In the genomic region with DNA sequence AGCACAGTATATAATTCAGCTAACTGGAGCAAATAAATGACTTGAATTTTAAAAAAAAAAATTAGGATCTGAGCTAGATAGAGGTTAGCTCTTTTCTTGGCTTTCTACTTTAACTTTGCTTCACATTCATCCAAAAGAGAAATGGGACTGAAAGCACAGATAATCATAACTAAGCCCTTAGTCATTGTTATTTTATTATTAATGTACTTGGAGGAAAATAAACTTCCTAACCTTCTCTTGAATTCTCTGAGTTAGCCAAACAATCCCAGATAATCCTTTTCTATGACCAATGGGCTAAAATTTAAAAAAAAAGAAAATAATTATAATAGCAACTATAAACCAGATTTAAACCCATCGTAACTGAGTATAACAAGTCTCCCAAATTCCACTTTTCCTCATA, we compare ENCODE assay signal across 12 cellular contexts. TPM values are rescaled to one million over a fixed set of nuclear protein-coding genes. Genes with fewer than 3 reads are reported as not detected.
DNase-seq lines count a peak whose midpoint lies in the region; ATAC-seq and TF ChIP-seq lines count a peak whose summit lies in the region.
"Had no signal": no experiment of that assay in that cellular context is flagged by ENCODE, and none has a peak within 500 bp of the region (broad histone marks: within the 10 kb centered on the region; RNA-seq: fewer than 3 reads in every experiment).

No MANE protein-coding gene starts in this region.

- in situ Hi-C loops in GM23248 (cut with MboI) = no loop called here

- H3K9me3 ChIP-seq in GM23248 (ENCODE audit: low read depth) (no peaks in the 10 kb centered on the region), SK-N-SH (no peaks in the 10 kb centered on the region), fibroblast of lung (ENCODE audit: control insufficient read depth, insufficient read depth, low read depth, low read length) (no peaks in the 10 kb centered on the region), thyroid gland (no peaks in the 10 kb centered on the region), sigmoid colon (no peaks in the 10 kb centered on the region)

- ATAC-seq in GM19452 (IDR thresholded peaks at IDR 0.05; ENCODE audit: unreplicated experiment) = no peak

- TF ChIP-seq CTCF in SK-N-SH (IDR thresholded peaks at IDR 0.05) = no peak
- TF ChIP-seq CTCF in fibroblast of lung (conservative IDR thresholded peaks at IDR 0.05 in 1 of 2, IDR thresholded peaks at IDR 0.05 in 1 of 2; ENCODE audit: low read depth in 1 of 2, low read length in 2 of 2) = no peak
- TF ChIP-seq CTCF in thyroid gland (IDR thresholded peaks at IDR 0.05) = no peak
- no peak for TF ChIP-seq CTCF in sigmoid colon (IDR thresholded peaks at IDR 0.05)

- intact Hi-C loops in thyroid gland (cut with DNase I) = no loop called here
- intact Hi-C loops in sigmoid colon (cut with DNase I) = no loop called here

- TF ChIP-seq POLR2A in thyroid gland (IDR thresholded peaks at IDR 0.05) (no peak), sigmoid colon (IDR thresholded peaks at IDR 0.05) (no peak)

- CTCF ChIA-PET in SK-N-SH (lab: Yijun Ruan, JAX) = interaction anchor here (0.9 kb wide), 1 partner anchor 107 kb away, joined by 3 read pairs; no protein-coding TSS in a partner anchor

- H3K79me2 ChIP-seq in GM23248 (ENCODE audit: insufficient read depth) = no peaks in the 10 kb centered on the region
- no peaks in the 10 kb centered on the region for H3K79me2 ChIP-seq in SK-N-SH (ENCODE audit: insufficient read depth)
- no peaks in the 10 kb centered on the region for H3K79me2 ChIP-seq in fibroblast of lung (ENCODE audit: control insufficient read depth, insufficient read depth, low read length)

- POLR2A ChIA-PET in SK-N-SH (lab: Yijun Ruan, JAX) = no interaction called here

- TF ChIP-seq EP300 in SK-N-SH (IDR thresholded peaks at IDR 0.05; ENCODE audit: borderline replicate concordance in 1 of 2, low read depth in 1 of 2, low read length in 1 of 2) (no peak), sigmoid colon (IDR thresholded peaks at IDR 0.05) (no peak)

- H3K9me2 ChIP-seq in GM23248 (ENCODE audit: insufficient read depth) (no peaks in the 10 kb centered on the region), SK-N-SH (no peaks in the 10 kb centered on the region)

- H3K4me3 ChIP-seq in GM23248 (no peak overlapping the region), SK-N-SH (ENCODE audit: low read depth in 2 of 2, low read length in 1 of 2) (no peak overlapping the region), fibroblast of lung (replicated peaks in 1 of 4; ENCODE audit: control extremely low read depth in 1 of 4, insufficient read depth in 1 of 4, low read depth in 3 of 4, low read length in 4 of 4) (no peak overlapping the region), thyroid gland (replicated peaks in 1 of 3) (no peak overlapping the region), sigmoid colon (no peak overlapping the region)

- H3K4me2 ChIP-seq in GM23248 (ENCODE audit: unreplicated experiment) (no peak overlapping the region), SK-N-SH (peak overlapping the region; percentile 17; the same call in 1 of the 2 replicates), fibroblast of lung (ENCODE audit: extremely low read depth, insufficient read depth, low read length) (no peak overlapping the region)

- H3K27me3 ChIP-seq in GM23248 (replicated peaks; ENCODE audit: insufficient read depth) = no peaks in the 10 kb centered on the region
- H3K27me3 ChIP-seq in SK-N-SH (ENCODE audit: insufficient read depth) = no peaks in the 10 kb centered on the region
- H3K27me3 ChIP-seq in fibroblast of lung (ENCODE audit: control insufficient read depth, insufficient read depth, low read length) = no peaks in the 10 kb centered on the region
- H3K27me3 ChIP-seq in thyroid gland = no peaks in the 10 kb centered on the region
- H3K27me3 ChIP-seq in sigmoid colon = no peaks in the 10 kb centered on the region

- WGBS in GM23248 (ENCODE audit: low coverage in 1 of 2, low lambda C conversion rate in 2 of 2, missing lambda C conversion rate in 2 of 2), 2 experiments = 75 to 76% methylated on average over 1 of the region's 1 CpG
- WGBS in SK-N-SH (ENCODE audit: low lambda C conversion rate) = 72% methylated on average over 1 of the region's 1 CpG
- WGBS in thyroid gland, 2 donors = 62 to 78% methylated on average over 1 of the region's 1 CpG
- 32 to 84% methylated on average over 1 of the region's 1 CpG for WGBS in sigmoid colon, 2 donors

- no peak for TF ChIP-seq RAD21 in SK-N-SH (IDR thresholded peaks at IDR 0.05; ENCODE audit: low read length)

- H3K27ac ChIP-seq in GM23248 = no peak overlapping the region
- H3K27ac ChIP-seq in SK-N-SH (ENCODE audit: low read depth in 2 of 2, low read length in 1 of 2) = peak overlapping the region in 1 of 2 experiments; percentile 71; a peak in 2 of 4 replicates
- H3K27ac ChIP-seq in fibroblast of lung (ENCODE audit: insufficient read depth, low read length) = no peak overlapping the region
- peak overlapping the region; percentile 34 to 86 (median 68) for H3K27ac ChIP-seq in thyroid gland
- H3K27ac ChIP-seq in sigmoid colon = no peak overlapping the region

- H2AFZ ChIP-seq in GM23248 (no peak overlapping the region), SK-N-SH (ENCODE audit: low read depth) (no peak overlapping the region; the same call in 1 of the 2 replicates), fibroblast of lung (ENCODE audit: low read length) (no peak overlapping the region)

- no peaks in the 10 kb centered on the region for H3F3A ChIP-seq in GM23248 (ENCODE audit: insufficient read depth)
- peaks cover 10% of the 10 kb centered on the region for H3F3A ChIP-seq in SK-N-SH (replicated peaks; ENCODE audit: insufficient read depth)

- H3K9ac ChIP-seq in GM23248 = no peak overlapping the region
- H3K9ac ChIP-seq in SK-N-SH = peak overlapping the region; percentile 17; the same call in 1 of the 2 replicates
- no peak overlapping the region for H3K9ac ChIP-seq in fibroblast of lung (ENCODE audit: insufficient read depth, low read length)

- H3K4me1 ChIP-seq in GM23248 (ENCODE audit: insufficient read depth) = peaks cover 10% of the 10 kb centered on the region
- peaks cover 0 to 13% of the 10 kb centered on the region in 2 experiments; a peak in 1 of 4 replicates for H3K4me1 ChIP-seq in SK-N-SH (ENCODE audit: control insufficient read depth in 1 of 2, insufficient read depth in 2 of 2, low read depth in 1 of 2, low read length in 1 of 2)
- H3K4me1 ChIP-seq in fibroblast of lung (ENCODE audit: control insufficient read depth, extremely low read depth, insufficient read depth, low read length) = no peaks in the 10 kb centered on the region
- H3K4me1 ChIP-seq in thyroid gland = peaks cover 7 to 17% of the 10 kb centered on the region in 2 donors
- H3K4me1 ChIP-seq in sigmoid colon = no peaks in the 10 kb centered on the region

- DNase-seq in GM23248 = peak; percentile 22
- DNase-seq in SK-N-SH = no peak
- peak; percentile 22 to 60 for DNase-seq in fibroblast of lung (ENCODE audit: low read depth in 2 of 2)
- DNase-seq in thyroid gland = no peak
- no peak for DNase-seq in sigmoid colon
- DNase-seq in HPDE6-E6E7 (ENCODE audit: extremely low spot score) = no peak
- DNase-seq: C1 segment of cervical spinal cord, COR-L47, NCI-H1930, NCI-H2171 treated with DMSO at 0.1 percent for 48 hours, SW 1271 had no signal

- H4K20me1 ChIP-seq in GM23248 (ENCODE audit: insufficient read depth) (no peaks in the 10 kb centered on the region), SK-N-SH (ENCODE audit: insufficient read depth) (no peaks in the 10 kb centered on the region), fibroblast of lung (ENCODE audit: control insufficient read depth, extremely low read depth, insufficient read depth, low read length) (no peaks in the 10 kb centered on the region)

- H3K36me3 ChIP-seq in GM23248 (ENCODE audit: low read depth) = no peaks in the 10 kb centered on the region
- H3K36me3 ChIP-seq in SK-N-SH (replicated peaks in 1 of 2; ENCODE audit: control insufficient read depth in 1 of 2, insufficient read depth in 2 of 2, low read length in 1 of 2) = no peaks in the 10 kb centered on the region
- no peaks in the 10 kb centered on the region for H3K36me3 ChIP-seq in fibroblast of lung (ENCODE audit: control insufficient read depth, insufficient read depth, low read length)
- H3K36me3 ChIP-seq in thyroid gland = no peaks in the 10 kb centered on the region
- no peaks in the 10 kb centered on the region for H3K36me3 ChIP-seq in sigmoid colon

TF ChIP-seq in SK-N-SH, 30 proteins besides CTCF, POLR2A, EP300 and RAD21:
- TF ChIP-seq JUND (IDR thresholded peaks at IDR 0.05) (0 out of 2 replicates have a peak, but pooled peaks have one; percentile 6), SMC3 (IDR thresholded peaks at IDR 0.05; ENCODE audit: low read depth, low read length) (no peak)

RNA-seq across cellular contexts. Expression of a gene that starts 57.6 kb away (rescaled TPM):
- total RNA-seq in GM23248 (2014; rRNA removed; shearing (Covaris generic)) = 52.5 and 67.8 TPM in 2 replicates
- 31.0 and 32.1 TPM in 2 replicates for polyA plus RNA-seq in GM23248 (2016; fragmentation: Nextera tagmentation; extraction: Ambion mirVana)
- 49.1 and 57.9 TPM in 2 replicates for polyA plus RNA-seq in SK-N-SH (2012; rRNA removed)
- polyA plus RNA-seq in SK-N-SH (2012; cell fraction: cytosol; rRNA removed) = 54.3 and 62.9 TPM in 2 replicates
- polyA plus RNA-seq in SK-N-SH (2012; cell fraction: nucleus; rRNA removed) = 59.4 and 118 TPM in 2 replicates
- 42.1 and 66.6 TPM in 2 replicates for total RNA-seq in fibroblast of lung
- 45.8 and 64.0 TPM in 2 replicates for polyA plus RNA-seq in fibroblast of lung
- polyA plus RNA-seq in fibroblast of lung (2012) = 27.7 and 41.9 TPM in 2 replicates
- polyA minus RNA-seq in fibroblast of lung (ENCODE audit: low replicate concordance) = 6.5 and 15.6 TPM in 2 replicates
- total RNA-seq in thyroid gland = 10 to 100 TPM; 45.2 to 57.1 (median 52.8) TPM
- total RNA-seq in sigmoid colon = 10 to 100 TPM; 22.7 to 30.0 (median 25.3) TPM
- polyA plus RNA-seq in sigmoid colon = 10 to 100 TPM in 2 of 3 donors, 1 to 10 TPM in 1; 9.0 to 18.0 (median 11.8) TPM

Comparison
In these comparisons a context has a peak if more than half of its experiments do, and no peak if none do; other contexts are left out.
1. DNase-seq: peak in GM23248 (single experiment) and fibroblast of lung (2 of 2); none in SK-N-SH (single experiment), thyroid gland (0 of 2), sigmoid colon (single experiment) and HPDE6-E6E7 (single experiment).
2. H3K27ac ChIP-seq: peak in thyroid gland (3 of 3); none in GM23248 (single experiment), fibroblast of lung (single experiment) and sigmoid colon (0 of 4).